In genomic region chr3:129313983-129314756, GRCh38 we compare ENCODE assay signal across 8 cellular contexts. TPM values are rescaled to one million over a fixed set of nuclear protein-coding genes. Genes with fewer than 3 reads are reported as not detected.
DNase-seq lines count a peak whose midpoint lies in the region; ATAC-seq, FAIRE-seq and TF ChIP-seq lines count a peak whose summit lies in the region.

No MANE protein-coding gene starts in this region.

- TF ChIP-seq CTCF in A549 (IDR thresholded peaks at IDR 0.05), result no peak
- TF ChIP-seq CTCF in activated B cell treated with CpG ODN at 0.5 μM for 24 hours (IDR thresholded peaks at IDR 0.05), result no peak
- TF ChIP-seq CTCF in foreskin keratinocyte (conservative IDR thresholded peaks at IDR 0.05), result no peak
- TF ChIP-seq CTCF in prostate gland (IDR thresholded peaks at IDR 0.05), result no peak

- H3K9me3 Mint-ChIP-seq in activated B cell treated with CpG ODN at 0.5 μM for 24 hours, result no peaks in the 10 kb centered on the region

- H3K27ac Mint-ChIP-seq in activated B cell treated with CpG ODN at 0.5 μM for 24 hours, result no peak overlapping the region

- no peak for TF ChIP-seq POLR2A in A549 (IDR thresholded peaks at IDR 0.05; ENCODE audit: low read length)
- peak; percentile 90 for TF ChIP-seq POLR2A in GM12891 (IDR thresholded peaks at IDR 0.05; ENCODE audit: low read depth, low read length)
- no peak for TF ChIP-seq POLR2A in prostate gland (IDR thresholded peaks at IDR 0.05)

- CTCF ChIA-PET in A549 (lab: Yijun Ruan, JAX), result interaction anchor here (0.8 to 1.4 kb wide), 2 partner anchors 10 to 42 kb away, joined by 3 read pairs; no protein-coding TSS in a partner anchor
- CTCF ChIA-PET in activated B cell treated with CpG ODN at 0.5 μM for 24 hours (lab: Charles Lee), result interaction anchor here (1.4 to 2.7 kb wide), 2 partner anchors 32 to 36 kb away, joined by 5 to 21 read pairs; partner anchors contain the start of gene HMCES

- H3K4me3 Mint-ChIP-seq in activated B cell treated with CpG ODN at 0.5 μM for 24 hours, result peak overlapping the region; percentile 80

- FAIRE-seq in A549 (lab: Jason Lieb, UNC), result no peak
- FAIRE-seq in GM12891 (lab: Jason Lieb, UNC), result peak; percentile 58

- H3K4me1 ChIP-seq in A549 (peaks cover 15% of the 10 kb centered on the region), foreskin keratinocyte (peaks cover 9% of the 10 kb centered on the region), prostate gland (replicated peaks) (peaks cover 9% of the 10 kb centered on the region)

- no peaks in the 10 kb centered on the region for H3K36me3 ChIP-seq in prostate gland

- H3K4me1 Mint-ChIP-seq in activated B cell treated with CpG ODN at 0.5 μM for 24 hours, result peaks cover 24% of the 10 kb centered on the region

- H3K4me3 ChIP-seq in A549, result peak overlapping the region; percentile 97
- peak overlapping the region; percentile 77 to 92 for H3K4me3 ChIP-seq in prostate gland

- intact Hi-C loops in activated B cell treated with CpG ODN at 0.5 μM for 24 hours (cut with micrococcal nuclease) (loop anchor here (2.0 kb wide), 2 partner anchors 131 to 193 kb away; partner anchors contain the start of genes CNBP and RAB43), prostate gland (cut with DNase I) (no loop called here)

- H3K27ac ChIP-seq in A549 (peak overlapping the region; percentile 93 to 99), foreskin keratinocyte (peak overlapping the region; percentile 92), prostate gland (peak overlapping the region; percentile 95 to 98)

- POLR2A ChIA-PET in A549 (lab: Yijun Ruan, JAX), result interaction anchor here (1.5 kb wide), 1 partner anchor 193 kb away, joined by 3 read pairs; the partner anchor contains the start of gene RAB43
- POLR2A ChIA-PET in activated B cell treated with CpG ODN at 0.5 μM for 24 hours (lab: Charles Lee), result interaction anchor here (1.1 to 5.1 kb wide), 3 partner anchors 12 to 40 kb away, joined by 3 to 172 read pairs (median 18); partner anchors contain the start of gene HMCES

- WGBS in A549 (ENCODE audit: missing lambda C conversion rate), result 46% methylated on average over 9 of the region's 17 CpGs
- WGBS in prostate gland, result 8% methylated on average over 17 of the region's 17 CpGs

- TF ChIP-seq EP300 in A549 (IDR thresholded peaks at IDR 0.05), result no peak

- no peaks in the 10 kb centered on the region for H3K36me3 Mint-ChIP-seq in activated B cell treated with CpG ODN at 0.5 μM for 24 hours (ENCODE audit: low read depth)

- DNase-seq in A549 (ENCODE audit: low read depth in 1 of 2, low spot score in 1 of 2) (peak in 1 of 2 experiments; percentile 30), GM12891 (ENCODE audit: insufficient read length, low spot score) (no peak), activated B cell treated with CpG ODN at 0.5 μM for 24 hours (no peak), foreskin keratinocyte (peak in 1 of 2 donors; percentile 37), prostate gland (ENCODE audit: low spot score) (no peak)

- H3K4me2 ChIP-seq in A549, result peak overlapping the region; percentile 99

- no peaks in the 10 kb centered on the region for H3K9me3 ChIP-seq in A549
- H3K9me3 ChIP-seq in prostate gland, result no peaks in the 10 kb centered on the region

- ATAC-seq in A549 (peak in 1 of 2 experiments; percentile 2; a peak in 2 of 6 replicates), activated B cell treated with CpG ODN at 0.5 μM for 24 hours (ENCODE audit: low read depth) (no peak), foreskin keratinocyte (no peak), HG02884 (IDR thresholded peaks at IDR 0.05; ENCODE audit: unreplicated experiment) (no peak), GM21786 (IDR thresholded peaks at IDR 0.05; ENCODE audit: unreplicated experiment) (no peak), GM18519 (IDR thresholded peaks at IDR 0.05; ENCODE audit: low FRiP score, unreplicated experiment) (no peak)

- H3K27me3 ChIP-seq in foreskin keratinocyte, result no peaks in the 10 kb centered on the region
- no peaks in the 10 kb centered on the region for H3K27me3 ChIP-seq in prostate gland (replicated peaks; ENCODE audit: insufficient read depth)

- H3K27me3 Mint-ChIP-seq in activated B cell treated with CpG ODN at 0.5 μM for 24 hours, result peaks cover 13% of the 10 kb centered on the region

- TF ChIP-seq RAD21 in A549 (conservative IDR thresholded peaks at IDR 0.05 in 1 of 2, IDR thresholded peaks at IDR 0.05 in 1 of 2), result no peak

TF ChIP-seq in A549, 52 proteins besides CTCF, POLR2A, EP300 and RAD21:
- TF ChIP-seq MAZ (IDR thresholded peaks at IDR 0.05; ENCODE audit: borderline replicate concordance, low read depth, low read length) (no peak), RFX5 (IDR thresholded peaks at IDR 0.05) (no peak), TP53 (CRISPR knock-in tag; IDR thresholded peaks at IDR 0.05) (peak; percentile 91), HOXA7 (CRISPR knock-in tag; IDR thresholded peaks at IDR 0.05) (peak; percentile 88; the same call in 1 of the 2 replicates), FOSB (CRISPR knock-in tag; IDR thresholded peaks at IDR 0.05) (peak; percentile 16), HEYL (CRISPR knock-in tag; IDR thresholded peaks at IDR 0.05) (no peak), TFCP2L1 (CRISPR knock-in tag; IDR thresholded peaks at IDR 0.05) (no peak; the same call in none of the 2 replicates), POLR2AphosphoS2 (conservative IDR thresholded peaks at IDR 0.05; ENCODE audit: low read length) (0 out of 2 replicates have a peak, but pooled peaks have one; percentile 29), ESRRA (IDR thresholded peaks at IDR 0.05; ENCODE audit: borderline replicate concordance, low read length) (no peak), HOXB13 (CRISPR knock-in tag; IDR thresholded peaks at IDR 0.05; ENCODE audit: low read depth) (no peak), PBX3 (IDR thresholded peaks at IDR 0.05) (peak; percentile 37; the same call in 1 of the 2 replicates)

TF ChIP-seq in GM12891, 5 proteins besides CTCF, POLR2A, EP300 and RAD21:
- TF ChIP-seq POLR2AphosphoS5 (IDR thresholded peaks at IDR 0.05; ENCODE audit: low read depth, low read length) (peak; percentile 86), PAX5 (IDR thresholded peaks at IDR 0.05; ENCODE audit: insufficient read depth, low read length, severe bottlenecking) (no peak), SPI1 (IDR thresholded peaks at IDR 0.05; ENCODE audit: low read depth, low read length) (no peak), TAF1 (IDR thresholded peaks at IDR 0.05; ENCODE audit: low read depth, low read length) (no peak), POU2F2 (IDR thresholded peaks at IDR 0.05; ENCODE audit: low read depth, low read length) (peak; percentile 51; the same call in 1 of the 2 replicates)
TF ChIP-seq in GM12891: peak in this region for 2.

RNA-seq across cellular contexts. Expression of gene HMCES, which starts 35.5 kb away (rescaled TPM):
- polyA plus RNA-seq in A549 (2011; rRNA removed), result 35.2 and 38.3 TPM in 2 replicates
- 37.2 and 39.2 TPM in 2 replicates for polyA plus RNA-seq in A549 (2012; cell fraction: cytosol; rRNA removed)
- polyA plus RNA-seq in A549 (2012; cell fraction: nucleus; rRNA removed), result 18.9 and 27.4 TPM in 2 replicates
- polyA plus RNA-seq in A549 (2017; fragmentation: RNase III; extraction: RNeasy Plus Mini Kit Qiagen cat#74134 plus additional on column Dnase treatment), result 38.1 to 40.1 TPM (median 39.9 TPM) in 3 replicates
- 11.3 and 14.4 TPM in 2 replicates for polyA minus RNA-seq in A549 (2011; rRNA and poly(A)+ RNA removed)
- polyA plus RNA-seq in GM12891 (2012; ENCODE audit: low read depth, missing spikeins), result 42.1 TPM
- 31.7 and 37.2 TPM in 2 replicates for total RNA-seq in activated B cell treated with CpG ODN at 0.5 μM for 24 hours
- 62.6 and 64.7 TPM in 2 replicates for total RNA-seq in foreskin keratinocyte
- 89.4 and 92.1 TPM in 2 replicates for polyA plus RNA-seq in foreskin keratinocyte
- total RNA-seq in prostate gland, result 10 to 100 TPM; 29.1 to 34.9 TPM
